12 cellular contexts compared by ENCODE assay signal in genomic region chr7:157692156-157693011, GRCh38.
DNase-seq lines count a peak whose midpoint lies in the region; ATAC-seq and TF ChIP-seq lines count a peak whose summit lies in the region.
"Had no signal": no experiment of that assay in that cellular context is flagged by ENCODE, and none has a peak within 500 bp of the region (broad histone marks: within the 10 kb centered on the region; RNA-seq: fewer than 3 reads in every experiment).

No MANE protein-coding gene starts in this region.

- peaks cover 25% of the 10 kb centered on the region for H3K4me1 ChIP-seq in CD4-positive, alpha-beta memory T cell (ENCODE audit: insufficient read depth, low read length)
- H3K4me1 ChIP-seq in DND-41 (ENCODE audit: insufficient read depth, low read length) (peaks cover 47% of the 10 kb centered on the region), trophoblast cell (ENCODE audit: control insufficient read depth in 1 of 2, insufficient read depth in 2 of 2, low read length in 2 of 2) (peaks cover 0 to 4% of the 10 kb centered on the region in 2 experiments)
- H3K4me1 ChIP-seq: ascending aorta had no signal

- CTCF ChIA-PET in CD4-positive, alpha-beta memory T cell (lab: Charles Lee; ENCODE audit: partially characterized antibody), result no interaction called here

- H3K27me3 Mint-ChIP-seq in CD4-positive, alpha-beta memory T cell, result peaks cover 28 to 29% of the 10 kb centered on the region in 2 donors
- peaks cover 50% of the 10 kb centered on the region for H3K27me3 Mint-ChIP-seq in brain
- peaks cover 72% of the 10 kb centered on the region for H3K27me3 Mint-ChIP-seq in nephron (ENCODE audit: low read depth)

- TF ChIP-seq CTCF in DND-41 (IDR thresholded peaks at IDR 0.05; ENCODE audit: borderline replicate concordance, extremely low read depth, low read length, poor library complexity, severe bottlenecking) (no peak), brain (conservative IDR thresholded peaks at IDR 0.05) (no peak), nephron (IDR thresholded peaks at IDR 0.05; ENCODE audit: unreplicated experiment in 3 of 3) (no peak)

- H2BK12ac ChIP-seq in trophoblast cell (ENCODE audit: low read length), result no peak overlapping the region

- no peak overlapping the region for H3K23ac ChIP-seq in trophoblast cell (ENCODE audit: low read length)

- no peaks in the 10 kb centered on the region for H3K36me3 Mint-ChIP-seq in CD4-positive, alpha-beta memory T cell
- H3K36me3 Mint-ChIP-seq in brain (no peaks in the 10 kb centered on the region), nephron (ENCODE audit: low read depth) (no peaks in the 10 kb centered on the region)

- no peaks in the 10 kb centered on the region for H3K79me1 ChIP-seq in trophoblast cell (ENCODE audit: low read length)

- no peak for DNase-seq in CD4-positive, alpha-beta memory T cell
- DNase-seq in DND-41 (no peak), trophoblast cell (no peak), AG20443 (ENCODE audit: low spot score) (no peak)
- DNase-seq: Calu3 had no signal

- H3K4me2 ChIP-seq in DND-41 (ENCODE audit: insufficient read depth, low read length), result peak overlapping the region; percentile 85
- no peak overlapping the region for H3K4me2 ChIP-seq in trophoblast cell (ENCODE audit: low read length)

- no peak overlapping the region for H2BK5ac ChIP-seq in trophoblast cell (ENCODE audit: low read depth, low read length, poor library complexity)

- peaks cover 17% of the 10 kb centered on the region for H3K27me3 ChIP-seq in CD4-positive, alpha-beta memory T cell (ENCODE audit: insufficient read depth, low read length)
- H3K27me3 ChIP-seq in DND-41 (ENCODE audit: insufficient read depth, low read length, poor library complexity), result no peaks in the 10 kb centered on the region
- peaks cover 60% of the 10 kb centered on the region for H3K27me3 ChIP-seq in trophoblast cell (ENCODE audit: insufficient read depth, low read length)

- POLR2A ChIA-PET in CD4-positive, alpha-beta memory T cell (lab: Charles Lee; ENCODE audit: partially characterized antibody), result interaction anchor here (1.1 kb wide), 1 partner anchor 70 kb away, joined by 3 read pairs; no protein-coding TSS in a partner anchor

- peaks cover 15% of the 10 kb centered on the region; the same call in 1 of the 2 replicates for H4K20me1 ChIP-seq in DND-41 (ENCODE audit: insufficient read depth, low read length)

- peaks cover 9 to 22% (median 15%) of the 10 kb centered on the region in 4 donors for H3K4me1 Mint-ChIP-seq in CD4-positive, alpha-beta memory T cell
- H3K4me1 Mint-ChIP-seq in brain (peaks cover 27% of the 10 kb centered on the region), nephron (peaks cover 10% of the 10 kb centered on the region)

- H2AK5ac ChIP-seq in trophoblast cell (ENCODE audit: low read length), result no peak overlapping the region

- no peak overlapping the region for H4K12ac ChIP-seq in trophoblast cell (ENCODE audit: low read depth, low read length)

- H3K36me3 ChIP-seq in CD4-positive, alpha-beta memory T cell (ENCODE audit: insufficient read depth, low read length), result no peaks in the 10 kb centered on the region
- peaks cover 31% of the 10 kb centered on the region for H3K36me3 ChIP-seq in DND-41 (ENCODE audit: insufficient read depth, low read length)
- no peaks in the 10 kb centered on the region for H3K36me3 ChIP-seq in trophoblast cell (ENCODE audit: control insufficient read depth in 1 of 2, insufficient read depth in 2 of 2, low read length in 2 of 2)
- H3K36me3 ChIP-seq: ascending aorta, HAP-1 had no signal

- no peak overlapping the region for H4K8ac ChIP-seq in trophoblast cell (ENCODE audit: low read depth, low read length)

- no CpG with 5 or more reads among the region's 68 CpGs for WGBS in trophoblast cell (ENCODE audit: extremely low coverage, insufficient coverage, insufficient read length)

- H2AFZ ChIP-seq in DND-41 (ENCODE audit: low read depth, low read length), result peak overlapping the region; percentile 45
- no peak overlapping the region for H2AFZ ChIP-seq in trophoblast cell (ENCODE audit: insufficient read depth, low read length, poor library complexity)

- no peak overlapping the region for H4K91ac ChIP-seq in trophoblast cell (ENCODE audit: low read depth, low read length)

- H3K27ac ChIP-seq in CD4-positive, alpha-beta memory T cell (ENCODE audit: low read depth, low read length), result no peak overlapping the region
- H3K27ac ChIP-seq in DND-41 (ENCODE audit: low read length) (peak overlapping the region; percentile 92), trophoblast cell (ENCODE audit: low read depth, low read length) (no peak overlapping the region)
- H3K27ac ChIP-seq: ascending aorta had no signal

- H3K9me3 Mint-ChIP-seq in CD4-positive, alpha-beta memory T cell, result peaks cover 0 to 4% (median 3%) of the 10 kb centered on the region in 8 donors
- peaks cover 0 to 46% (median 12%) of the 10 kb centered on the region in 5 experiments for H3K9me3 Mint-ChIP-seq in brain
- peaks cover 5% of the 10 kb centered on the region for H3K9me3 Mint-ChIP-seq in nephron

- H3K4ac ChIP-seq in trophoblast cell (ENCODE audit: low read depth, low read length), result no peak overlapping the region

- no peak overlapping the region for H3K27ac Mint-ChIP-seq in CD4-positive, alpha-beta memory T cell
- H3K27ac Mint-ChIP-seq in brain (peak overlapping the region in 2 of 5 experiments; percentile 95 to 97), nephron (no peak overlapping the region)

- H2BK120ac ChIP-seq in trophoblast cell (ENCODE audit: insufficient read depth, low read length, poor library complexity), result no peak overlapping the region

- intact Hi-C loops in CD4-positive, alpha-beta memory T cell (cut with micrococcal nuclease), result no loop called here

- no peak overlapping the region for H3K18ac ChIP-seq in trophoblast cell (ENCODE audit: low read length)

- H3K9ac ChIP-seq in DND-41 (ENCODE audit: low read depth, low read length), result peak overlapping the region; percentile 83
- no peak overlapping the region for H3K9ac ChIP-seq in trophoblast cell (ENCODE audit: low read length)

- H3K79me2 ChIP-seq in DND-41 (ENCODE audit: insufficient read depth, low read length) (peaks cover 33% of the 10 kb centered on the region), trophoblast cell (ENCODE audit: control insufficient read depth, insufficient read depth, low read length, poor library complexity) (no peaks in the 10 kb centered on the region)

- no peak overlapping the region for H3K14ac ChIP-seq in trophoblast cell (ENCODE audit: low read length)

- H3K4me3 Mint-ChIP-seq in CD4-positive, alpha-beta memory T cell, result peak overlapping the region in 6 of 8 donors; percentile 6 to 65 (median 44)
- H3K4me3 Mint-ChIP-seq in brain, result peak overlapping the region in 3 of 5 experiments; percentile 37 to 81 (median 81)
- H3K4me3 Mint-ChIP-seq in nephron, result peak overlapping the region; percentile 62 to 66 (median 65)

- peak; percentile 66 for ATAC-seq in DND-41 (ENCODE audit: insufficient read depth, low read depth)
- no peak for ATAC-seq in HG02678 (IDR thresholded peaks at IDR 0.05; ENCODE audit: unreplicated experiment)
- ATAC-seq: GM12878 had no signal

- no peaks in the 10 kb centered on the region for H3K9me3 ChIP-seq in CD4-positive, alpha-beta memory T cell (ENCODE audit: control insufficient read depth in 1 of 2, low read length in 2 of 2)
- H3K9me3 ChIP-seq in DND-41 (ENCODE audit: insufficient read depth, low read length, severe bottlenecking) (no peaks in the 10 kb centered on the region), trophoblast cell (ENCODE audit: insufficient read depth, low read depth, low read length) (peaks cover 6% of the 10 kb centered on the region)
- H3K9me3 ChIP-seq: ascending aorta, HAP-1 had no signal

- no peak overlapping the region for H3K4me3 ChIP-seq in CD4-positive, alpha-beta memory T cell (ENCODE audit: low read length in 2 of 2)
- H3K4me3 ChIP-seq in DND-41 (ENCODE audit: low read depth in 1 of 2, low read length in 2 of 2) (peak overlapping the region in 1 of 2 experiments; percentile 91; a peak in 2 of 4 replicates), trophoblast cell (ENCODE audit: low read depth, low read length) (no peak overlapping the region)
- H3K4me3 ChIP-seq: GM12878, HAP-1, lung had no signal
